In genomic region chr6:33213166-33213988, GRCh38 we compare ENCODE assay signal across 8 cellular contexts. TPM values are rescaled to one million over a fixed set of nuclear protein-coding genes. Genes with fewer than 3 reads are reported as not detected.
DNase-seq lines count a peak whose midpoint lies in the region; ATAC-seq, FAIRE-seq and TF ChIP-seq lines count a peak whose summit lies in the region.

No MANE protein-coding gene starts in this region.

- 1 to 2% (median 1%) methylated on average over 34 to 43 of the region's 43 CpGs for WGBS in stomach, 5 donors

- H3K27ac ChIP-seq in HUES48 (ENCODE audit: low read depth, low read length) (no peak overlapping the region), keratinocyte (ENCODE audit: control insufficient read depth, insufficient read depth, low read length) (no peak overlapping the region), stomach (peak overlapping the region in 2 of 5 donors; percentile 14 to 46)

- peaks cover 28% of the 10 kb centered on the region for H3K4me1 Mint-ChIP-seq in CD14-positive monocyte
- peaks cover 51% of the 10 kb centered on the region for H3K4me1 Mint-ChIP-seq in brain

- dilution Hi-C loops in keratinocyte (cut with MboI; ENCODE audit: extremely low pct_ligation_motif_present, low sequenced_read_pairs), result no loop called here

- no peak for TF ChIP-seq EP300 in stomach (IDR thresholded peaks at IDR 0.05)

- H3K27ac Mint-ChIP-seq in CD14-positive monocyte, result peak overlapping the region in 1 of 7 donors; percentile 76
- H3K27ac Mint-ChIP-seq in brain, result peak overlapping the region; percentile 30 to 97 (median 65)

- H3K4me3 Mint-ChIP-seq in CD14-positive monocyte, result peak overlapping the region; percentile 62 to 87
- peak overlapping the region; percentile 83 to 97 (median 88) for H3K4me3 Mint-ChIP-seq in brain

- DNase-seq in CD14-positive monocyte (ENCODE audit: low spot score) (no peak), keratinocyte (ENCODE audit: low read depth, low spot score) (no peak), stomach (no peak)

- H3K79me2 ChIP-seq in keratinocyte (ENCODE audit: control insufficient read depth, insufficient read depth, low read length), result no peaks in the 10 kb centered on the region

- H3K27me3 Mint-ChIP-seq in CD14-positive monocyte (ENCODE audit: low read depth in 3 of 3) (peaks cover 26 to 35% (median 30%) of the 10 kb centered on the region in 3 donors), brain (peaks cover 27% of the 10 kb centered on the region)

- H3K9me3 Mint-ChIP-seq in CD14-positive monocyte (peaks cover 0 to 7% (median 0%) of the 10 kb centered on the region in 7 donors), brain (peaks cover 0 to 2% (median 0%) of the 10 kb centered on the region in 5 experiments)

- intact Hi-C loops in CD14-positive monocyte (cut with micrococcal nuclease) (loop anchor here in 1 of 2 donors (5.0 kb wide), 1 partner anchor 34 kb away; no protein-coding TSS in a partner anchor), stomach (cut with DNase I; ENCODE audit: low total_unique reads) (no loop called here)

- TF ChIP-seq POLR2A in stomach (IDR thresholded peaks at IDR 0.05), result no peak

- H3K9me1 ChIP-seq in keratinocyte (ENCODE audit: control insufficient read depth, extremely low read depth, insufficient read depth, low read length), result no peaks in the 10 kb centered on the region

- peak overlapping the region; percentile 82 for H3K4me2 ChIP-seq in keratinocyte (ENCODE audit: control insufficient read depth, extremely low read depth, insufficient read depth, low read depth, low read length)

- H2AFZ ChIP-seq in keratinocyte (ENCODE audit: control insufficient read depth, low read length), result peak overlapping the region; percentile 77

- H3K36me3 ChIP-seq in HUES48 (ENCODE audit: control insufficient read depth, insufficient read depth, low read length), result peaks cover 20% of the 10 kb centered on the region
- H3K36me3 ChIP-seq in keratinocyte (ENCODE audit: control insufficient read depth in 2 of 2, extremely low read depth in 1 of 2, insufficient read depth in 2 of 2, low read length in 2 of 2), result peaks cover 3 to 13% of the 10 kb centered on the region in 2 experiments
- peaks cover 0 to 32% (median 28%) of the 10 kb centered on the region in 4 donors for H3K36me3 ChIP-seq in stomach

- H3K9ac ChIP-seq in HUES48 (ENCODE audit: low read depth, low read length), result no peak overlapping the region
- peak overlapping the region; percentile 69 for H3K9ac ChIP-seq in keratinocyte (ENCODE audit: control insufficient read depth, extremely low read depth, insufficient read depth, low read length)

- H4K20me1 ChIP-seq in keratinocyte (ENCODE audit: control insufficient read depth, extremely low read depth, insufficient read depth, low read length), result no peaks in the 10 kb centered on the region

- H3K36me3 Mint-ChIP-seq in CD14-positive monocyte (peaks cover 23 to 29% of the 10 kb centered on the region in 2 donors), brain (peaks cover 13% of the 10 kb centered on the region)

- H3K9me3 ChIP-seq in HUES48 (ENCODE audit: control insufficient read depth, insufficient read depth, low read length), result no peaks in the 10 kb centered on the region
- no peaks in the 10 kb centered on the region for H3K9me3 ChIP-seq in keratinocyte (ENCODE audit: control insufficient read depth, low read depth, low read length)
- H3K9me3 ChIP-seq in stomach, result no peaks in the 10 kb centered on the region

- H3K4me1 ChIP-seq in HUES48 (ENCODE audit: control insufficient read depth, insufficient read depth, low read length) (peaks cover 24% of the 10 kb centered on the region), keratinocyte (ENCODE audit: control insufficient read depth, extremely low read depth, insufficient read depth, low read length) (peaks cover 33% of the 10 kb centered on the region), stomach (peaks cover 17 to 42% (median 29%) of the 10 kb centered on the region in 4 donors)

- no peak for ATAC-seq in GM21786 (IDR thresholded peaks at IDR 0.05; ENCODE audit: unreplicated experiment)
- no peak for ATAC-seq in HG03025 (IDR thresholded peaks at IDR 0.05; ENCODE audit: low FRiP score, unreplicated experiment)
- ATAC-seq in GM21737 (IDR thresholded peaks at IDR 0.05; ENCODE audit: unreplicated experiment), result no peak

- no peak for FAIRE-seq in keratinocyte (lab: Jason Lieb, UNC)

- H3K27me3 ChIP-seq in HUES48 (ENCODE audit: control insufficient read depth, insufficient read depth, low read length) (peaks cover 79% of the 10 kb centered on the region), keratinocyte (ENCODE audit: control insufficient read depth, extremely low read depth, insufficient read depth, low read length) (no peaks in the 10 kb centered on the region), stomach (peaks cover 0 to 13% (median 10%) of the 10 kb centered on the region in 3 donors)

- H3K4me3 ChIP-seq in HUES48 (ENCODE audit: low read depth, low read length) (peak overlapping the region; percentile 81), keratinocyte (ENCODE audit: control insufficient read depth in 2 of 3, extremely low read depth in 1 of 3, insufficient read depth in 2 of 3, low read depth in 1 of 3, low read length in 3 of 3) (peak overlapping the region; percentile 31 to 64 (median 61)), stomach (peak overlapping the region; percentile 38 to 51 (median 45))

- TF ChIP-seq CTCF in CD14-positive monocyte (IDR thresholded peaks at IDR 0.05) (no peak), brain (conservative IDR thresholded peaks at IDR 0.05) (no peak), keratinocyte (optimal IDR thresholded peaks at IDR 0.05 in 1 of 3, IDR thresholded peaks at IDR 0.05 in 1 of 3, conservative IDR thresholded peaks at IDR 0.05 in 1 of 3; ENCODE audit: extremely low read depth in 1 of 3, insufficient read depth in 2 of 3, low read length in 3 of 3) (no peak), stomach (IDR thresholded peaks at IDR 0.05) (no peak)

RNA-seq across cellular contexts. Expression of gene RING1, which starts 5.1 kb away (rescaled TPM):
- 1 to 10 TPM; 4.6 to 5.7 TPM for polyA plus RNA-seq in CD14-positive monocyte
- 78.8 TPM for polyA plus RNA-seq in brain (ENCODE audit: insufficient read depth, low read depth, low replicate concordance)
- polyA plus RNA-seq in keratinocyte, result 20.3 to 28.3 TPM (median 23.0 TPM) in 3 replicates
- 5.3 TPM for polyA plus RNA-seq in keratinocyte (2011; ENCODE audit: low read depth)
- 15.0 and 20.2 TPM in 2 replicates for polyA plus RNA-seq in keratinocyte (2011; cell fraction: cytosol; rRNA removed)
- 34.1 and 40.8 TPM in 2 replicates for polyA plus RNA-seq in keratinocyte (2011; cell fraction: nucleus; rRNA removed)
- 22.6 and 32.8 TPM in 2 replicates for polyA plus RNA-seq in keratinocyte (2012; ENCODE audit: low replicate concordance)
- polyA minus RNA-seq in keratinocyte, result 12.8 to 30.2 TPM (median 20.1 TPM) in 3 replicates
- 16.5 TPM for polyA minus RNA-seq in keratinocyte (2011; cell fraction: cytosol; rRNA and poly(A)+ RNA removed)
- 5.1 and 5.7 TPM in 2 replicates for polyA minus RNA-seq in keratinocyte (2011; cell fraction: nucleus; rRNA and poly(A)+ RNA removed)
- 100 to 1,000 TPM in 1 of 5 donors, 10 to 100 TPM in 4; 14.3 to 140 (median 20.7) TPM for total RNA-seq in stomach
- 10 to 100 TPM; 35.1 to 45.4 (median 37.4) TPM for polyA plus RNA-seq in stomach

RNA-seq across cellular contexts. Expression of gene HSD17B8, which starts 8.9 kb away (rescaled TPM):
- polyA plus RNA-seq in CD14-positive monocyte (10 to 100 TPM in 1 of 2 donors, 1 to 10 TPM in 1; 4.7 to 10.6 TPM), brain (ENCODE audit: insufficient read depth, low read depth, low replicate concordance) (23.3 TPM), keratinocyte (18.6 to 22.1 TPM (median 20.7 TPM) in 3 replicates), stomach (10 to 100 TPM; 21.5 to 29.9 (median 24.5) TPM)
- 5.3 TPM for polyA plus RNA-seq in keratinocyte (2011; ENCODE audit: low read depth)
- polyA plus RNA-seq in keratinocyte (2011; cell fraction: cytosol; rRNA removed), result 13.2 and 24.1 TPM in 2 replicates
- polyA plus RNA-seq in keratinocyte (2011; cell fraction: nucleus; rRNA removed), result 13.4 and 14.7 TPM in 2 replicates
- polyA plus RNA-seq in keratinocyte (2012; ENCODE audit: low replicate concordance), result 13.9 and 18.3 TPM in 2 replicates
- 8.5 to 13.3 TPM (median 12.3 TPM) in 3 replicates for polyA minus RNA-seq in keratinocyte
- 12.5 TPM for polyA minus RNA-seq in keratinocyte (2011; cell fraction: cytosol; rRNA and poly(A)+ RNA removed)
- 2.0 and 3.7 TPM in 2 replicates for polyA minus RNA-seq in keratinocyte (2011; cell fraction: nucleus; rRNA and poly(A)+ RNA removed)
- total RNA-seq in stomach, result 10 to 100 TPM in 2 of 5 donors, 1 to 10 TPM in 2, not detected in 1; 8.0 to 24.8 (median 14.5) TPM

RNA-seq across cellular contexts. Expression of gene SLC39A7, which starts 12.7 kb away (rescaled TPM):
- 10 to 100 TPM; 14.5 to 17.7 TPM for polyA plus RNA-seq in CD14-positive monocyte
- polyA plus RNA-seq in brain (ENCODE audit: insufficient read depth, low read depth, low replicate concordance), result 114 TPM
- polyA plus RNA-seq in keratinocyte, result 47.6 to 68.6 TPM (median 54.0 TPM) in 3 replicates
- polyA plus RNA-seq in keratinocyte (2011; ENCODE audit: low read depth), result 23.5 TPM
- polyA plus RNA-seq in keratinocyte (2011; cell fraction: cytosol; rRNA removed), result 28.0 and 32.5 TPM in 2 replicates
- 126 and 135 TPM in 2 replicates for polyA plus RNA-seq in keratinocyte (2011; cell fraction: nucleus; rRNA removed)
- polyA plus RNA-seq in keratinocyte (2012; ENCODE audit: low replicate concordance), result 48.9 and 98.3 TPM in 2 replicates
- polyA minus RNA-seq in keratinocyte, result 36.1 to 86.7 TPM (median 50.6 TPM) in 3 replicates
- polyA minus RNA-seq in keratinocyte (2011; cell fraction: cytosol; rRNA and poly(A)+ RNA removed), result 17.3 TPM
- 40.8 and 62.0 TPM in 2 replicates for polyA minus RNA-seq in keratinocyte (2011; cell fraction: nucleus; rRNA and poly(A)+ RNA removed)
- total RNA-seq in stomach, result 100 to 1,000 TPM in 1 of 5 donors, 10 to 100 TPM in 3, 1 to 10 TPM in 1; 9.3 to 119 (median 75.8) TPM
- 10 to 100 TPM; 33.6 to 59.8 (median 54.5) TPM for polyA plus RNA-seq in stomach

RNA-seq across cellular contexts. Expression of gene RXRB, which starts 12.9 kb away (rescaled TPM):
- polyA plus RNA-seq in CD14-positive monocyte, result 1 to 10 TPM; 4.5 to 5.1 TPM
- 63.3 TPM for polyA plus RNA-seq in brain (ENCODE audit: insufficient read depth, low read depth, low replicate concordance)
- 23.2 to 32.4 TPM (median 25.7 TPM) in 3 replicates for polyA plus RNA-seq in keratinocyte
- polyA plus RNA-seq in keratinocyte (2011; ENCODE audit: low read depth), result 4.9 TPM
- polyA plus RNA-seq in keratinocyte (2011; cell fraction: cytosol; rRNA removed), result 14.6 and 15.3 TPM in 2 replicates
- polyA plus RNA-seq in keratinocyte (2011; cell fraction: nucleus; rRNA removed), result 62.1 and 65.8 TPM in 2 replicates
- polyA plus RNA-seq in keratinocyte (2012; ENCODE audit: low replicate concordance), result 22.3 and 24.5 TPM in 2 replicates
- polyA minus RNA-seq in keratinocyte, result 30.8 to 33.3 TPM (median 32.9 TPM) in 3 replicates
- 16.5 TPM for polyA minus RNA-seq in keratinocyte (2011; cell fraction: cytosol; rRNA and poly(A)+ RNA removed)
- 17.1 and 19.2 TPM in 2 replicates for polyA minus RNA-seq in keratinocyte (2011; cell fraction: nucleus; rRNA and poly(A)+ RNA removed)
- total RNA-seq in stomach, result 10 to 100 TPM in 3 of 5 donors, 1 to 10 TPM in 2; 2.9 to 50.4 (median 10.7) TPM
- 10 to 100 TPM; 15.9 to 32.7 (median 17.3) TPM for polyA plus RNA-seq in stomach

RNA-seq across cellular contexts. Expression of gene COL11A2, which starts 21.1 kb away (rescaled TPM):
- polyA plus RNA-seq in CD14-positive monocyte, result not detected
- 1.2 TPM for polyA plus RNA-seq in brain (ENCODE audit: insufficient read depth, low read depth, low replicate concordance)
- 0.06 to 0.18 TPM (median 0.08 TPM) in 3 replicates for polyA plus RNA-seq in keratinocyte
- 0.15 TPM for polyA plus RNA-seq in keratinocyte (2011; ENCODE audit: low read depth)
- polyA plus RNA-seq in keratinocyte (2011; cell fraction: cytosol; rRNA removed), result 0.04 and 0.05 TPM in 2 replicates
- polyA plus RNA-seq in keratinocyte (2011; cell fraction: nucleus; rRNA removed), result 0.83 and 0.93 TPM in 2 replicates
- polyA plus RNA-seq in keratinocyte (2012; ENCODE audit: low replicate concordance), result 0.09 and 0.38 TPM in 2 replicates
- 0.29 TPM in 1 of 3 replicates, not detected in the others for polyA minus RNA-seq in keratinocyte
- polyA minus RNA-seq in keratinocyte (2011; cell fraction: cytosol; rRNA and poly(A)+ RNA removed), result not detected
- 0.63 TPM in 1 of 2 replicates, not detected in the other for polyA minus RNA-seq in keratinocyte (2011; cell fraction: nucleus; rRNA and poly(A)+ RNA removed)
- total RNA-seq in stomach, result 1 to 10 TPM in 1 of 5 donors, under 1 TPM in 2, not detected in 2; under 0.01 to 1.5 (median 0.87) TPM
- under 1 TPM in 2 of 3 donors, not detected in 1; 0.19 to 0.88 TPM for polyA plus RNA-seq in stomach
